Comparison of ENCODE assay signal across 14 cellular contexts in the genomic region with DNA sequence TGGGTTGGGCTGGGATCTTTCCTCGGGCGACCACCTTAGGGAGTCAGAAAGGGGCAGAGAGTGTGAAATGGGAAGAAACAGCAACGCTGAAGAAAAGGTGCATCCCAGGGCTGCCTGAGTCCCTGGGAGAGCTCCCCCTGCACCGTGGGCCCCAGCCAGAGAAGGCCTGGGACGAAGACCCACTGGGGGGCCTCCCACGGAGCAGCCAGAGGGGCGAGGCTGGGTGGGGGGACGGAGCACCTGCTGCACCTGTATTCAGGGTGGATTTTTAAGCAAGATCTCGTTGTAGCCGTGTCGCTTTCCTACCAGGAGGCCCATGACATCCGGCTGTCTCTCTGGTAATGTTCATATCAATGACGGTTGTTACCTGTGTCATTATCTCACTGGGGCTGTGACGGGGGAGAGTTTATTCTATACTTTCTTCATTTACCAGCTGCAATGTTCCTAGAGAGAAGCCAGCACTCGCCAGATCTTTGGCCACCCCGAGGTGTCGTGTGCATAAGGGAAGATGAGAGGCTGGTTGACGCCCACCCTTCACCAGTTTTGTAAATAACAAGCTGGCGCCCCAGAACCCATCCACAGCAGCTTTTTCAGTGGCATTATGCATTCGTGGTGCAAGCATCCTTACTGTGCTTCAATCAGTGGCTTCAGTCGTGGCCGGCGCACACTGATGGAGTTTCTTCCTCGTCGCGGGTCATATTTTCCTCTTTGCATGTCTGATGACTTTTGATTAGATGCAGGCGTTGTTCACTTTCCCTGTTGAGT. TPM values are rescaled to one million over a fixed set of nuclear protein-coding genes. Genes with fewer than 3 reads are reported as not detected.
DNase-seq lines count a peak whose midpoint lies in the region; ATAC-seq and TF ChIP-seq lines count a peak whose summit lies in the region.
"Had no signal": no experiment of that assay in that cellular context is flagged by ENCODE, and none has a peak within 500 bp of the region (broad histone marks: within the 10 kb centered on the region; RNA-seq: fewer than 3 reads in every experiment).

No MANE protein-coding gene starts in this region.

- H3K36me3 ChIP-seq in OCI-LY1 (ENCODE audit: insufficient read depth, low read length), result no peaks in the 10 kb centered on the region; the same call in 1 of the 2 replicates
- H3K36me3 ChIP-seq in colonic mucosa, result no peaks in the 10 kb centered on the region
- H3K36me3 ChIP-seq: left lung, thyroid gland had no signal

- H3K9me3 ChIP-seq in OCI-LY1 (ENCODE audit: low read length), result no peaks in the 10 kb centered on the region
- no peaks in the 10 kb centered on the region for H3K9me3 ChIP-seq in colonic mucosa
- H3K9me3 ChIP-seq: body of pancreas, left lung, thyroid gland had no signal

- H3K36me3 Mint-ChIP-seq in T-helper 1 cell treated with Interleukin-12 subunit alpha and Interleukin-12 subunit beta and Interleukin-4 antibody, amounts not matched to agents 30 μg/mL and 1 μg/mL, for 36 hours (ENCODE audit: low read depth), result no peaks in the 10 kb centered on the region
- peaks cover 1% of the 10 kb centered on the region for H3K36me3 Mint-ChIP-seq in stimulated activated effector memory CD8-positive, alpha-beta T cell treated with anti-CD3 and anti-CD28 coated beads, Interleukin-12 subunit alpha, Interleukin-12 subunit beta, amount 100 ng/mL, for 72 hours

- DNase-seq in T-helper 1 cell (no peak), colonic mucosa (no peak), EL (no peak), DMS 273 (lab: John Stamatoyannopoulos, UW; ENCODE audit: unreplicated experiment) (no peak)
- DNase-seq in stimulated activated effector memory CD8-positive, alpha-beta T cell treated with anti-CD3 and anti-CD28 coated beads, Interleukin-12 subunit alpha, Interleukin-12 subunit beta, amount 100 ng/mL, for 72 hours (ENCODE audit: low spot score in 2 of 2), result no peak
- DNase-seq: 8988T; activated CD4-positive, alpha-beta T cell treated with anti-CD3 and anti-CD28 coated beads, Interleukin-2, amount 50 U/mL, for 4 hours; effector CD8-positive, alpha-beta T cell; left lung; thyroid gland had no signal

- ATAC-seq in stimulated activated effector memory CD8-positive, alpha-beta T cell treated with anti-CD3 and anti-CD28 coated beads, Interleukin-12 subunit alpha, Interleukin-12 subunit beta, amount 100 ng/mL, for 72 hours, result no peak
- no peak for ATAC-seq in GM21381 (IDR thresholded peaks at IDR 0.05; ENCODE audit: unreplicated experiment)
- ATAC-seq: body of pancreas had no signal

- no peak for TF ChIP-seq CTCF in OCI-LY1 (IDR thresholded peaks at IDR 0.05; ENCODE audit: low read length)
- no peak for TF ChIP-seq CTCF in colonic mucosa (IDR thresholded peaks at IDR 0.05)

- peaks cover 13% of the 10 kb centered on the region for H3K4me1 Mint-ChIP-seq in T-helper 1 cell treated with Interleukin-12 subunit alpha and Interleukin-12 subunit beta and Interleukin-4 antibody, amounts not matched to agents 30 μg/mL and 1 μg/mL, for 36 hours (ENCODE audit: low read depth)
- peaks cover 21% of the 10 kb centered on the region for H3K4me1 Mint-ChIP-seq in stimulated activated effector memory CD8-positive, alpha-beta T cell treated with anti-CD3 and anti-CD28 coated beads, Interleukin-12 subunit alpha, Interleukin-12 subunit beta, amount 100 ng/mL, for 72 hours

- intact Hi-C loops in colonic mucosa (cut with DNase I), result no loop called here

- peaks cover 4% of the 10 kb centered on the region for H3K27me3 Mint-ChIP-seq in T-helper 1 cell treated with Interleukin-12 subunit alpha and Interleukin-12 subunit beta and Interleukin-4 antibody, amounts not matched to agents 30 μg/mL and 1 μg/mL, for 36 hours (ENCODE audit: low read depth)

- no peaks in the 10 kb centered on the region for H3K9me3 Mint-ChIP-seq in T-helper 1 cell treated with Interleukin-12 subunit alpha and Interleukin-12 subunit beta and Interleukin-4 antibody, amounts not matched to agents 30 μg/mL and 1 μg/mL, for 36 hours
- no peaks in the 10 kb centered on the region for H3K9me3 Mint-ChIP-seq in stimulated activated effector memory CD8-positive, alpha-beta T cell treated with anti-CD3 and anti-CD28 coated beads, Interleukin-12 subunit alpha, Interleukin-12 subunit beta, amount 100 ng/mL, for 72 hours

- H3K4me3 Mint-ChIP-seq in T-helper 1 cell treated with Interleukin-12 subunit alpha and Interleukin-12 subunit beta and Interleukin-4 antibody, amounts not matched to agents 30 μg/mL and 1 μg/mL, for 36 hours, result no peak overlapping the region
- H3K4me3 Mint-ChIP-seq in stimulated activated effector memory CD8-positive, alpha-beta T cell treated with anti-CD3 and anti-CD28 coated beads, Interleukin-12 subunit alpha, Interleukin-12 subunit beta, amount 100 ng/mL, for 72 hours, result no peak overlapping the region

- H2AFZ ChIP-seq in OCI-LY1 (ENCODE audit: low read length), result no peak overlapping the region

- H3F3A ChIP-seq in OCI-LY1 (ENCODE audit: insufficient read depth, low read length), result no peaks in the 10 kb centered on the region

- peak overlapping the region; percentile 51; the same call in 1 of the 2 replicates for H3K4me2 ChIP-seq in OCI-LY1 (ENCODE audit: low read length)

- peak overlapping the region; percentile 73 for H3K27ac ChIP-seq in OCI-LY1 (ENCODE audit: low read depth, low read length, poor library complexity, severe bottlenecking)
- peak overlapping the region; percentile 15 for H3K27ac ChIP-seq in colonic mucosa
- H3K27ac ChIP-seq: body of pancreas, thyroid gland had no signal

- H3K4me3 ChIP-seq in OCI-LY1 (ENCODE audit: low read depth, low read length, poor library complexity, severe bottlenecking) (no peak overlapping the region), colonic mucosa (no peak overlapping the region)
- H3K4me3 ChIP-seq: body of pancreas, left lung, thyroid gland had no signal

- H4K20me1 ChIP-seq in OCI-LY1 (ENCODE audit: insufficient read depth, low read length), result no peaks in the 10 kb centered on the region

- H3K9me2 ChIP-seq in OCI-LY1 (ENCODE audit: low read depth, low read length), result no peaks in the 10 kb centered on the region

- H3K9ac ChIP-seq in OCI-LY1 (ENCODE audit: low read length) (peak overlapping the region; percentile 26; the same call in 1 of the 2 replicates), colonic mucosa (ENCODE audit: low read depth in 2 of 2, low read length in 2 of 2) (no peak overlapping the region)

- H3K79me2 ChIP-seq in OCI-LY1 (ENCODE audit: insufficient read depth, low read length), result no peaks in the 10 kb centered on the region

- H3K4me1 ChIP-seq in OCI-LY1 (ENCODE audit: insufficient read depth, low read length, severe bottlenecking) (peaks cover 19% of the 10 kb centered on the region), colonic mucosa (no peaks in the 10 kb centered on the region)

- no peaks in the 10 kb centered on the region for H3K27me3 ChIP-seq in OCI-LY1 (ENCODE audit: insufficient read depth, low read length)
- H3K27me3 ChIP-seq in colonic mucosa, result no peaks in the 10 kb centered on the region
- H3K27me3 ChIP-seq: body of pancreas, thyroid gland had no signal

- H3K27ac Mint-ChIP-seq in T-helper 1 cell treated with Interleukin-12 subunit alpha and Interleukin-12 subunit beta and Interleukin-4 antibody, amounts not matched to agents 30 μg/mL and 1 μg/mL, for 36 hours, result peak overlapping the region; percentile 92
- H3K27ac Mint-ChIP-seq in stimulated activated effector memory CD8-positive, alpha-beta T cell treated with anti-CD3 and anti-CD28 coated beads, Interleukin-12 subunit alpha, Interleukin-12 subunit beta, amount 100 ng/mL, for 72 hours, result peak overlapping the region; percentile 53

RNA-seq across cellular contexts. Expression of a gene that starts 5.6 kb away (rescaled TPM):
- 10 to 100 TPM; 50.8 to 53.2 TPM for total RNA-seq in colonic mucosa

RNA-seq across cellular contexts. Expression of a gene that starts 11.0 kb away (rescaled TPM):
- total RNA-seq in colonic mucosa, result 1 to 10 TPM; 7.1 to 8.4 TPM

RNA-seq across cellular contexts. Expression of a gene that starts 25.7 kb away (rescaled TPM):
- 10 to 100 TPM; 17.3 to 53.6 TPM for total RNA-seq in colonic mucosa

RNA-seq across cellular contexts. Expression of a gene that starts 25.9 kb away (rescaled TPM):
- 100 to 1,000 TPM; 416 to 553 TPM for total RNA-seq in colonic mucosa
